Comparison of ENCODE assay signal across 8 cellular contexts in the genomic region with DNA sequence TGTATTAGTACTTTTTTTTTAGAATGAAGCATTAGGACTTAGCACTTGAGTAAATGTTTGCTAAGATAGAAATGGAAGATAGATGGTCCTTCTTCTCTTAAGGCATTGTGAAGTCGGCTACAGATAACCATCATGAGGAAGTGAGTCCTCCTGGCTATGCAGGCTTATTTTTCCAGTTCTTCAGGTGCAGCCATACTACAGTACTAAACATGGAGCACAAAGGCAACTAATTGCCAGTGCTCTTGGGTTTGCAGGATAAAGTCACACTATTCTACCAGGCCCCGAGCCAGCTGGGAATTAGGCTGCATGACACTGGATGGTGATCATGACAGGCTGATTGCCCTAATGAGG.
DNase-seq lines count a peak whose midpoint lies in the region; ATAC-seq and TF ChIP-seq lines count a peak whose summit lies in the region.

No MANE protein-coding gene starts in this region.

- peak overlapping the region; percentile 87 for H3K9ac ChIP-seq in MM.1S (ENCODE audit: low read length)

- H3K9me2 ChIP-seq in MM.1S (replicated peaks; ENCODE audit: insufficient read depth, low read length) = no peaks in the 10 kb centered on the region

- no peak for TF ChIP-seq CTCF in GM06990 (IDR thresholded peaks at IDR 0.05; ENCODE audit: insufficient read depth, low read length, poor library complexity, severe bottlenecking)
- TF ChIP-seq CTCF in MM.1S (IDR thresholded peaks at IDR 0.05; ENCODE audit: low read length) = no peak
- TF ChIP-seq CTCF in dorsolateral prefrontal cortex (IDR thresholded peaks at IDR 0.05 in 54 of 56, conservative IDR thresholded peaks at IDR 0.05 in 2 of 56; ENCODE audit: low read depth in 1 of 56, partially characterized antibody in 56 of 56) = no peak
- TF ChIP-seq CTCF in psoas muscle (IDR thresholded peaks at IDR 0.05) = no peak
- no peak for TF ChIP-seq CTCF in ovary (IDR thresholded peaks at IDR 0.05)

- peaks cover 38% of the 10 kb centered on the region for H3F3A ChIP-seq in MM.1S (ENCODE audit: insufficient read depth, low read length)

- TF ChIP-seq POLR2A in ovary (IDR thresholded peaks at IDR 0.05) = no peak

- H2AFZ ChIP-seq in MM.1S (ENCODE audit: low read length) = no peak overlapping the region

- H3K4me3 ChIP-seq in GM06990 (replicated peaks; ENCODE audit: low read depth, low read length) (peak overlapping the region; percentile 89), MM.1S (ENCODE audit: low read length) (peak overlapping the region; percentile 82), dorsolateral prefrontal cortex (peak overlapping the region in 37 of 59 donors; percentile 6 to 73 (median 60)), psoas muscle (peak overlapping the region; percentile 89), ovary (no peak overlapping the region)

- H4K20me1 ChIP-seq in MM.1S (ENCODE audit: insufficient read depth, low read length) = no peaks in the 10 kb centered on the region

- H3K9me3 ChIP-seq in MM.1S (replicated peaks; ENCODE audit: insufficient read depth, low read length) = no peaks in the 10 kb centered on the region
- no peaks in the 10 kb centered on the region for H3K9me3 ChIP-seq in psoas muscle
- no peaks in the 10 kb centered on the region for H3K9me3 ChIP-seq in ovary

- no peak for ATAC-seq in psoas muscle

- H3K27me3 ChIP-seq in GM06990 (replicated peaks; ENCODE audit: control insufficient read depth, insufficient read depth, low read length) (no peaks in the 10 kb centered on the region), MM.1S (replicated peaks; ENCODE audit: insufficient read depth, low read length) (no peaks in the 10 kb centered on the region), dorsolateral prefrontal cortex (no peaks in the 10 kb centered on the region), psoas muscle (ENCODE audit: insufficient read depth in 3 of 3, low read length in 2 of 3) (no peaks in the 10 kb centered on the region), ovary (no peaks in the 10 kb centered on the region)

- H3K36me3 ChIP-seq in GM06990 (ENCODE audit: control insufficient read depth, insufficient read depth, low read length) = no peaks in the 10 kb centered on the region
- no peaks in the 10 kb centered on the region for H3K36me3 ChIP-seq in MM.1S (replicated peaks; ENCODE audit: insufficient read depth, low read length)
- no peaks in the 10 kb centered on the region for H3K36me3 ChIP-seq in psoas muscle (ENCODE audit: insufficient read depth in 1 of 2, low read depth in 1 of 2)
- no peaks in the 10 kb centered on the region for H3K36me3 ChIP-seq in ovary

- DNase-seq in GM06990 (ENCODE audit: extremely low read depth, insufficient read length) (no peak), MM.1S (no peak), dorsolateral prefrontal cortex (no peak), psoas muscle (no peak), ovary (no peak), DMS 273 (lab: John Stamatoyannopoulos, UW; ENCODE audit: unreplicated experiment) (no peak), mucosa of gallbladder (ENCODE audit: low spot score) (no peak)
- DNase-seq in central memory CD4-positive, alpha-beta T cell = no peak

- no peak for TF ChIP-seq EP300 in ovary (IDR thresholded peaks at IDR 0.05)

- 44 to 72% (median 62%) methylated on average over 2 of the region's 2 CpGs for WGBS in psoas muscle, 3 donors
- 86 to 98% (median 96%) methylated on average over 2 of the region's 2 CpGs for WGBS in ovary, 3 donors

- peaks cover 44% of the 10 kb centered on the region for H3K4me1 ChIP-seq in MM.1S (ENCODE audit: low read length)
- peaks cover 56% of the 10 kb centered on the region for H3K4me1 ChIP-seq in psoas muscle
- H3K4me1 ChIP-seq in ovary (ENCODE audit: insufficient read depth) = peaks cover 2% of the 10 kb centered on the region

- H3K4me2 ChIP-seq in MM.1S (ENCODE audit: low read depth, low read length) = peak overlapping the region; percentile 94

- H3K27ac ChIP-seq in MM.1S (ENCODE audit: low read length) (peak overlapping the region; percentile 93), dorsolateral prefrontal cortex (peak overlapping the region; percentile 2 to 93 (median 84)), psoas muscle (peak overlapping the region; percentile 95), ovary (no peak overlapping the region)

- intact Hi-C loops in dorsolateral prefrontal cortex (cut with DNase I) = no loop called here
- intact Hi-C loops in psoas muscle (cut with DNase I) = no loop called here
- intact Hi-C loops in ovary (cut with DNase I) = loop anchor here in 1 of 4 donors (10.0 kb wide), 1 partner anchor 62 kb away; no protein-coding TSS in a partner anchor

- H3K79me2 ChIP-seq in MM.1S (ENCODE audit: low read length) = peaks cover 86% of the 10 kb centered on the region

Comparison
In these comparisons a context has a peak if more than half of its experiments do, and no peak if none do; other contexts are left out.
1. H3K27ac ChIP-seq: peak in MM.1S (single experiment), dorsolateral prefrontal cortex (59 of 59) and psoas muscle (single experiment); none in ovary (0 of 2).